ENCODE assay signal across 13 cellular contexts in the genomic region with DNA sequence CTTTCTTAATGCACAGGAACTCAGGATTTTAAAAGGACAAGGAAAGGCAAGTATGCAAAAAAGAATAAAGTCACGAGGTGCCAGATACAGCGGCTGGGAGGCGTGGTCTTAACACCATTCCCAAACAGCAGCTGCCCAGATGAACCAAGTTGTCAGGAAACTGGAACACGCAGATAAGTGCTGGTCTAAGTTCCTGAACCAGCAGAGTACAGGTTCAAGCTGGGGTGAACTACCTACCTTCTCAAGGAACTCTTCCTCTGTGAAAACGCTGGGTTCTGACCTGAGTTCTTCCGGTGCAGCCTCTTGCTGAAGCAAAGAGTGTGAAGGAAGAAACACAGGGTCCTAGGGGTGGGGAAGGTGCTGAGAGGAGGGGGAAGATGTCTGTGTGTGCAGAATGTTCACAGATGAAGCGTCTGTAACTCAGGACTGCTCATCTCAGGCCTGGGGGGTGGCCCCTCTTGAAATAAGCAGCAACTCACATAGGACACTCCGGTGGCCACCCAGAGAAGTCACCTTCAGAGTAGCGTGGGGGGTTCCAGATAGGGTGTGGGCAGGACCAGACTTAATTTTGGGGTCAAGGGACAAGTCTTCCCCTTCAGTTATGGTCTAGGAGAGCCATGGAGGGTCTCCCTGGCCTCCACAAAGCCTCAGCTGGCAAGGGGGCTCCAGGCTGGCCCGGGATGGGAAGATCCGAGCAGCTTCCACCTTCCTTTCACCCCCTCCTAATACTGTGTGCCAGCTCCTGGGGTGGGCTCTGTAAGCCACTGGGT. TPM values are rescaled to one million over a fixed set of nuclear protein-coding genes. Genes with fewer than 3 reads are reported as not detected.
DNase-seq lines count a peak whose midpoint lies in the region; ATAC-seq and TF ChIP-seq lines count a peak whose summit lies in the region.
"Had no signal": no experiment of that assay in that cellular context is flagged by ENCODE, and none has a peak within 500 bp of the region (broad histone marks: within the 10 kb centered on the region; RNA-seq: fewer than 3 reads in every experiment).

No MANE protein-coding gene starts in this region.

- no peaks in the 10 kb centered on the region for H3K9me2 ChIP-seq in Loucy (replicated peaks; ENCODE audit: low read depth, low read length)

- peaks cover 0 to 1% (median 0%) of the 10 kb centered on the region in 7 donors for H3K9me3 Mint-ChIP-seq in CD4-positive, CD25-positive, alpha-beta regulatory T cell
- peaks cover 5% of the 10 kb centered on the region for H3K9me3 Mint-ChIP-seq in chondrocyte (ENCODE audit: low read depth)
- H3K9me3 Mint-ChIP-seq in natural killer cell treated with Interleukin-12 subunit alpha and Interleukin-12 subunit beta and Interleukin-15 and Interleukin-18, amount 100 ng/mL, for 72 hours, result no peaks in the 10 kb centered on the region
- H3K9me3 Mint-ChIP-seq: activated T-cell treated with anti-CD3 and anti-CD28 coated beads, Interleukin-2, amount 50 U/mL, for 4 hours had no signal

- H3F3A ChIP-seq in Loucy (ENCODE audit: low read depth), result no peaks in the 10 kb centered on the region

- H3K27ac ChIP-seq in CD4-positive, CD25-positive, alpha-beta regulatory T cell (ENCODE audit: insufficient read depth, low read length, poor library complexity, severe bottlenecking), result peak overlapping the region; percentile 35
- H3K27ac ChIP-seq: KMS-11 had no signal

- H3K4me3 Mint-ChIP-seq in CD4-positive, CD25-positive, alpha-beta regulatory T cell, result peak overlapping the region; percentile 38 to 81 (median 54)
- peak overlapping the region; percentile 28 for H3K4me3 Mint-ChIP-seq in chondrocyte (ENCODE audit: unreplicated experiment)
- peak overlapping the region; percentile 81 for H3K4me3 Mint-ChIP-seq in natural killer cell treated with Interleukin-12 subunit alpha and Interleukin-12 subunit beta and Interleukin-15 and Interleukin-18, amount 100 ng/mL, for 72 hours
- H3K4me3 Mint-ChIP-seq: activated T-cell treated with anti-CD3 and anti-CD28 coated beads, Interleukin-2, amount 50 U/mL, for 4 hours had no signal

- H3K4me3 ChIP-seq in CD4-positive, CD25-positive, alpha-beta regulatory T cell (ENCODE audit: low read depth, low read length), result peak overlapping the region; percentile 37
- peak overlapping the region; percentile 17 for H3K4me3 ChIP-seq in Loucy (ENCODE audit: low read length, poor library complexity, severe bottlenecking)

- H3K4me1 Mint-ChIP-seq in CD4-positive, CD25-positive, alpha-beta regulatory T cell, result peaks cover 10 to 76% (median 45%) of the 10 kb centered on the region in 4 donors
- H3K4me1 Mint-ChIP-seq in chondrocyte (ENCODE audit: low read depth), result peaks cover 71% of the 10 kb centered on the region
- H3K4me1 Mint-ChIP-seq in natural killer cell treated with Interleukin-12 subunit alpha and Interleukin-12 subunit beta and Interleukin-15 and Interleukin-18, amount 100 ng/mL, for 72 hours (ENCODE audit: low read depth in 2 of 2), result peaks cover 59 to 66% of the 10 kb centered on the region in 2 donors

- no peaks in the 10 kb centered on the region for H3K27me3 ChIP-seq in CD4-positive, CD25-positive, alpha-beta regulatory T cell (ENCODE audit: control insufficient read depth, insufficient read depth, low read length)
- no peaks in the 10 kb centered on the region for H3K27me3 ChIP-seq in Loucy (ENCODE audit: insufficient read depth, low read length, poor library complexity, severe bottlenecking)

- H3K36me3 ChIP-seq in CD4-positive, CD25-positive, alpha-beta regulatory T cell (ENCODE audit: control insufficient read depth, insufficient read depth, low read length), result peaks cover 7% of the 10 kb centered on the region
- no peaks in the 10 kb centered on the region for H3K36me3 ChIP-seq in Loucy (ENCODE audit: insufficient read depth, low read length)

- peak overlapping the region; percentile 35 to 90 (median 87) for H3K27ac Mint-ChIP-seq in CD4-positive, CD25-positive, alpha-beta regulatory T cell
- peak overlapping the region; percentile 74 for H3K27ac Mint-ChIP-seq in chondrocyte (ENCODE audit: unreplicated experiment)
- peak overlapping the region; percentile 59 to 83 for H3K27ac Mint-ChIP-seq in natural killer cell treated with Interleukin-12 subunit alpha and Interleukin-12 subunit beta and Interleukin-15 and Interleukin-18, amount 100 ng/mL, for 72 hours

- H3K27me3 Mint-ChIP-seq in CD4-positive, CD25-positive, alpha-beta regulatory T cell, result no peaks in the 10 kb centered on the region
- H3K27me3 Mint-ChIP-seq in chondrocyte (ENCODE audit: low read depth), result no peaks in the 10 kb centered on the region
- no peaks in the 10 kb centered on the region for H3K27me3 Mint-ChIP-seq in natural killer cell treated with Interleukin-12 subunit alpha and Interleukin-12 subunit beta and Interleukin-15 and Interleukin-18, amount 100 ng/mL, for 72 hours

- no peaks in the 10 kb centered on the region for H3K9me3 ChIP-seq in CD4-positive, CD25-positive, alpha-beta regulatory T cell (ENCODE audit: control insufficient read depth in 2 of 2, low read length in 2 of 2)
- no peaks in the 10 kb centered on the region for H3K9me3 ChIP-seq in Loucy (ENCODE audit: insufficient read depth, low read depth, low read length)

- peak in 1 of 3 donors; percentile 51 for DNase-seq in CD4-positive, CD25-positive, alpha-beta regulatory T cell
- peak; percentile 59 for DNase-seq in chondrocyte (ENCODE audit: low spot score)
- DNase-seq in natural killer cell treated with Interleukin-12 subunit alpha and Interleukin-12 subunit beta and Interleukin-15 and Interleukin-18, amount 100 ng/mL, for 72 hours (ENCODE audit: low spot score), result no peak
- DNase-seq in mucosa of gallbladder (ENCODE audit: low spot score), result no peak
- DNase-seq in occipital lobe (lab: John Stamatoyannopoulos, UW), result no peak
- DNase-seq: activated T-cell treated with anti-CD3 and anti-CD28 coated beads, Interleukin-2, amount 50 U/mL, for 4 hours; C1 segment of cervical spinal cord; NCI-H446 treated with DMSO at 0.1 percent for 48 hours had no signal

- H2AFZ ChIP-seq in Loucy (ENCODE audit: low read length), result no peak overlapping the region

- H3K4me1 ChIP-seq in CD4-positive, CD25-positive, alpha-beta regulatory T cell (ENCODE audit: control insufficient read depth, insufficient read depth, low read length, poor library complexity, severe bottlenecking), result peaks cover 43% of the 10 kb centered on the region
- H3K4me1 ChIP-seq in Loucy (ENCODE audit: insufficient read depth, low read length, poor library complexity, severe bottlenecking), result peaks cover 29% of the 10 kb centered on the region

- peak overlapping the region; percentile 38 for H3K9ac ChIP-seq in Loucy (ENCODE audit: low read depth, low read length, poor library complexity, severe bottlenecking)
- H3K9ac ChIP-seq: KMS-11 had no signal

- H3K79me2 ChIP-seq in Loucy (ENCODE audit: insufficient read depth, low read length), result peaks cover 25% of the 10 kb centered on the region

- no peak for TF ChIP-seq CTCF in Loucy (conservative IDR thresholded peaks at IDR 0.05; ENCODE audit: low read length)
- no peak for TF ChIP-seq CTCF in chondrocyte (IDR thresholded peaks at IDR 0.05)

- peaks cover 6% of the 10 kb centered on the region for H4K20me1 ChIP-seq in Loucy (ENCODE audit: insufficient read depth, low read length, poor library complexity, severe bottlenecking)

- peak overlapping the region; percentile 47 for H3K4me2 ChIP-seq in Loucy (ENCODE audit: low read depth, low read length, poor library complexity, severe bottlenecking)
- H3K4me2 ChIP-seq: KMS-11 had no signal

- H3K36me3 Mint-ChIP-seq in CD4-positive, CD25-positive, alpha-beta regulatory T cell, result no peaks in the 10 kb centered on the region
- peaks cover 4% of the 10 kb centered on the region for H3K36me3 Mint-ChIP-seq in chondrocyte (ENCODE audit: low read depth)
- no peaks in the 10 kb centered on the region for H3K36me3 Mint-ChIP-seq in natural killer cell treated with Interleukin-12 subunit alpha and Interleukin-12 subunit beta and Interleukin-15 and Interleukin-18, amount 100 ng/mL, for 72 hours

- peak in 1 of 2 donors; percentile 9 for ATAC-seq in CD4-positive, CD25-positive, alpha-beta regulatory T cell (ENCODE audit: low read depth in 2 of 2)
- no peak for ATAC-seq in natural killer cell treated with Interleukin-12 subunit alpha and Interleukin-12 subunit beta and Interleukin-15 and Interleukin-18, amount 100 ng/mL, for 72 hours
- ATAC-seq in HG03571 (IDR thresholded peaks at IDR 0.05; ENCODE audit: unreplicated experiment) (no peak), esophagus mucosa (no peak)
- ATAC-seq: activated T-cell treated with anti-CD3 and anti-CD28 coated beads, Interleukin-2, amount 50 U/mL, for 4 hours had no signal

RNA-seq across cellular contexts. Expression of gene TPST2, which starts 3.2 kb away (rescaled TPM):
- total RNA-seq in CD4-positive, CD25-positive, alpha-beta regulatory T cell, result 36.0 TPM
- polyA plus RNA-seq in CD4-positive, CD25-positive, alpha-beta regulatory T cell, result 10 to 100 TPM; 48.1 to 64.6 (median 59.3) TPM
- 75.8 to 80.3 TPM (median 77.1 TPM) in 3 replicates for total RNA-seq in chondrocyte
- total RNA-seq in natural killer cell treated with Interleukin-12 subunit alpha and Interleukin-12 subunit beta and Interleukin-15 and Interleukin-18, amount 100 ng/mL, for 72 hours, result 10 to 100 TPM; 43.1 to 43.6 TPM
- total RNA-seq in mucosa of gallbladder, result 56.0 TPM
- 11.4 TPM for total RNA-seq in occipital lobe
- 17.5 TPM for total RNA-seq in esophagus mucosa

RNA-seq across cellular contexts. Expression of gene CRYBB1, which starts 31.1 kb away (rescaled TPM):
- not detected for total RNA-seq in CD4-positive, CD25-positive, alpha-beta regulatory T cell
- not detected for polyA plus RNA-seq in CD4-positive, CD25-positive, alpha-beta regulatory T cell
- not detected in 3 replicates for total RNA-seq in chondrocyte
- total RNA-seq in natural killer cell treated with Interleukin-12 subunit alpha and Interleukin-12 subunit beta and Interleukin-15 and Interleukin-18, amount 100 ng/mL, for 72 hours, result not detected
- 0.37 TPM for total RNA-seq in mucosa of gallbladder
- total RNA-seq in occipital lobe, result 0.62 TPM
- not detected for total RNA-seq in esophagus mucosa
- total RNA-seq: activated T-cell treated with anti-CD3 and anti-CD28 coated beads, Interleukin-2, amount 50 U/mL, for 4 hours; osteoblast had no signal

RNA-seq across cellular contexts. Expression of gene CRYBA4, which starts 35.0 kb away (rescaled TPM):
- total RNA-seq in CD4-positive, CD25-positive, alpha-beta regulatory T cell, result not detected
- polyA plus RNA-seq in CD4-positive, CD25-positive, alpha-beta regulatory T cell, result under 1 TPM in 1 of 4 donors, not detected in 3; 0.59 TPM
- total RNA-seq in chondrocyte (not detected in 3 replicates), mucosa of gallbladder (not detected), occipital lobe (not detected), esophagus mucosa (not detected)
- not detected for total RNA-seq in natural killer cell treated with Interleukin-12 subunit alpha and Interleukin-12 subunit beta and Interleukin-15 and Interleukin-18, amount 100 ng/mL, for 72 hours
- total RNA-seq: activated T-cell treated with anti-CD3 and anti-CD28 coated beads, Interleukin-2, amount 50 U/mL, for 4 hours; osteoblast had no signal

Comparison
In these comparisons a context has a peak if more than half of its experiments do, and no peak if none do; other contexts are left out.
1. H3K4me3 Mint-ChIP-seq: peak in every context shown above with its lines; median percentile 81 in natural killer cell treated with Interleukin-12 subunit alpha and Interleukin-12 subunit beta and Interleukin-15 and Interleukin-18, amount 100 ng/mL, for 72 hours; 54 in CD4-positive, CD25-positive, alpha-beta regulatory T cell; 28 in chondrocyte.